7 cellular contexts compared by ENCODE assay signal in genomic region chr17:51860934-51861561, GRCh38.
A peak's percentile ranks its signal among the peaks of the same experiment; 100 is the strongest.
DNase-seq lines count a peak whose midpoint lies in the region; TF ChIP-seq lines count a peak whose summit lies in the region.

No MANE protein-coding gene starts in this region.

- in situ Hi-C loops in GM23248 (cut with MboI), result no loop called here

- 16 to 19% methylated on average over 6 of the region's 6 CpGs for WGBS in GM23248 (ENCODE audit: low coverage in 1 of 2, low lambda C conversion rate in 2 of 2, missing lambda C conversion rate in 2 of 2), 2 experiments

- no peaks in the 10 kb centered on the region for H3K9me3 Mint-ChIP-seq in endothelial cell (ENCODE audit: unreplicated experiment)

- no peaks in the 10 kb centered on the region for H3K9me2 ChIP-seq in GM23248 (ENCODE audit: insufficient read depth)

- intact Hi-C loops in posterior cingulate gyrus (cut with DNase I), result loop anchor here (1.0 kb wide), 1 partner anchor 245 kb away; no protein-coding TSS in a partner anchor

- H3K27ac Mint-ChIP-seq in endothelial cell (ENCODE audit: unreplicated experiment), result no peak overlapping the region

- no peak overlapping the region for H2AFZ ChIP-seq in GM23248

- H3K4me3 Mint-ChIP-seq in endothelial cell (ENCODE audit: unreplicated experiment), result no peak overlapping the region

- no peak overlapping the region for H3K27ac ChIP-seq in GM23248

- no peak overlapping the region for H3K4me2 ChIP-seq in GM23248 (ENCODE audit: unreplicated experiment)

- H3K9me3 ChIP-seq in GM23248 (ENCODE audit: low read depth), result no peaks in the 10 kb centered on the region

- no peaks in the 10 kb centered on the region for H3K27me3 ChIP-seq in GM23248 (replicated peaks; ENCODE audit: insufficient read depth)

- H4K20me1 ChIP-seq in GM23248 (ENCODE audit: insufficient read depth), result no peaks in the 10 kb centered on the region

- no peaks in the 10 kb centered on the region for H3K79me2 ChIP-seq in GM23248 (ENCODE audit: insufficient read depth)

- no peaks in the 10 kb centered on the region for H3K4me1 ChIP-seq in GM23248 (ENCODE audit: insufficient read depth)

- peak; percentile 28 for DNase-seq in EL
- DNase-seq in GM23248, result peak; percentile 21
- DNase-seq in NCI-H774 (lab: John Stamatoyannopoulos, UW), result peak; percentile 85
- DNase-seq in endothelial cell (ENCODE audit: low spot score), result peak; percentile 75
- peak; percentile 22 to 91 (median 55) for DNase-seq in posterior cingulate gyrus
- no peak for DNase-seq in DMS79 (lab: John Stamatoyannopoulos, UW)
- DNase-seq in dermis blood vessel endothelial cell, result no peak

- no peak overlapping the region for H3K4me3 ChIP-seq in GM23248

- H3K36me3 ChIP-seq in GM23248 (ENCODE audit: low read depth), result no peaks in the 10 kb centered on the region

- no peaks in the 10 kb centered on the region for H3K4me1 Mint-ChIP-seq in endothelial cell (ENCODE audit: unreplicated experiment)

- H3K27me3 Mint-ChIP-seq in endothelial cell (ENCODE audit: unreplicated experiment), result peaks cover 2% of the 10 kb centered on the region

- H3K36me3 Mint-ChIP-seq in endothelial cell (ENCODE audit: low read depth, unreplicated experiment), result no peaks in the 10 kb centered on the region

- H3K9ac ChIP-seq in GM23248, result no peak overlapping the region

- TF ChIP-seq CTCF in endothelial cell (IDR thresholded peaks at IDR 0.05; ENCODE audit: unreplicated experiment), result peak; percentile 69

- H3F3A ChIP-seq in GM23248 (ENCODE audit: insufficient read depth), result no peaks in the 10 kb centered on the region

Comparison
In these comparisons a context has a peak if more than half of its experiments do, and no peak if none do; other contexts are left out.
1. DNase-seq: peak in EL (single experiment), GM23248 (single experiment), NCI-H774 (single experiment), endothelial cell (single experiment) and posterior cingulate gyrus (10 of 10); none in DMS79 (single experiment) and dermis blood vessel endothelial cell (single experiment).